ENCODE assay signal across 25 cellular contexts in genomic region chr11:80778432-80778831, GRCh38.
"Had no signal": no experiment of that assay in that cellular context is flagged by ENCODE, and none has a peak within 500 bp of the region (broad histone marks: within the 10 kb centered on the region; RNA-seq: fewer than 3 reads in every experiment).

No MANE protein-coding gene starts in this region.

- FAIRE-seq: colon, urothelium cell line had no signal

- DNase-seq: activated B cell treated with CpG ODN at 0.5 μM for 24 hours; activated CD4-positive, alpha-beta T cell treated with anti-CD3 and anti-CD28 coated beads for 4 hours; activated CD4-positive, alpha-beta T cell treated with anti-CD3 and anti-CD28 coated beads, Interleukin-2, amount 50 U/mL, for 48 hours; activated CD8-positive, alpha-beta memory T cell treated with anti-CD3 and anti-CD28 coated beads, Interleukin-2, amount 50 U/mL, for 48 hours; activated naive CD4-positive, alpha-beta T cell; activated T-cell treated with anti-CD3 and anti-CD28 coated beads, Interleukin-2, amount 50 U/mL, for 4 hours; adrenal gland; effector memory CD4-positive, alpha-beta T cell; esophagus squamous epithelium; gastrocnemius medialis; islet precursor cell; lower lobe of right lung; naive B cell; occipital lobe; right lobe of liver; stimulated activated CD4-positive, alpha-beta T cell treated with anti-CD3 and anti-CD28 coated beads, Interleukin-2, amount 100 ng/mL, for 24 hours; stomach; T1000; transverse colon had no signal

- H3K4me3 ChIP-seq: adrenal gland, ascending aorta, esophagus squamous epithelium, gastrocnemius medialis, lower lobe of right lung, right lobe of liver, skin epidermis, stomach, suprapubic skin, transverse colon had no signal

- H3K9me3 ChIP-seq: adrenal gland, ascending aorta, esophagus squamous epithelium, gastrocnemius medialis, lower lobe of right lung, right lobe of liver, stomach, suprapubic skin, transverse colon had no signal

- H3K36me3 ChIP-seq: adrenal gland, ascending aorta, esophagus squamous epithelium, gastrocnemius medialis, lower lobe of right lung, right lobe of liver, stomach, suprapubic skin, transverse colon had no signal

- H3K27ac ChIP-seq: adrenal gland, ascending aorta, esophagus squamous epithelium, gastrocnemius medialis, lower lobe of right lung, right lobe of liver, skin epidermis, stomach, suprapubic skin, transverse colon had no signal

- H3K27me3 ChIP-seq: adrenal gland, ascending aorta, esophagus squamous epithelium, gastrocnemius medialis, right lobe of liver, stomach, suprapubic skin, transverse colon had no signal

- H3K4me1 ChIP-seq: adrenal gland, ascending aorta, gastrocnemius medialis, lower lobe of right lung, right lobe of liver, suprapubic skin had no signal

- ATAC-seq: activated T-cell treated with anti-CD3 and anti-CD28 coated beads, Interleukin-2, amount 50 U/mL, for 4 hours; gastrocnemius medialis; lower lobe of right lung; right lobe of liver; stimulated activated effector memory CD8-positive, alpha-beta T cell treated with anti-CD3 and anti-CD28 coated beads, Interleukin-12 subunit alpha, Interleukin-12 subunit beta, amount 100 ng/mL, for 72 hours had no signal
